3 cellular contexts compared by ENCODE assay signal in the genomic region with DNA sequence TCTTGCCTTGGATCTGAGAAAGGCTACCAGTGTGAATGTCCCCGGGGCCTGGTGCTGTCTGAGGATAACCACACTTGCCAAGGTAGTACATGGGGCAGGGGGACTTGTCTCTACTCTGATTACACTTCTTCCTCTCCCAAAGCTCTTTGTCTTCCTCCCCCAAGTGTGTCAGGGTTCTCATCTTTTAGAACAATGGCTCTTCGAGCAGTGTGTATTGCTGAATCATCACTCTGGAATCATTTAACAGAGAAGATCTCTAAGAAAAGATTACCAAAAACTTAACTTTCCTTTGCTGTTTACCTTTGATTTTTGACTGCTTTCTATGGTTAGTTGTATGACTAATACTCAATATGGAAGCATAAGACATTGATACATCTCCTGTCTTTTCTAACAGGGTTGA.
TF ChIP-seq lines count a peak whose summit lies in the region.

No MANE protein-coding gene starts in this region.

TF ChIP-seq in A549, 52 proteins besides CTCF, POLR2A, EP300 and RAD21:
- no peak for TF ChIP-seq KDM1A (IDR thresholded peaks at IDR 0.05; ENCODE audit: low read depth)
- TF ChIP-seq HDAC2 (IDR thresholded peaks at IDR 0.05): no peak
- TF ChIP-seq TP53 (CRISPR knock-in tag; IDR thresholded peaks at IDR 0.05): no peak
- TF ChIP-seq PHF8 (IDR thresholded peaks at IDR 0.05; ENCODE audit: borderline replicate concordance, low read depth): no peak
- peak; percentile 80 for TF ChIP-seq MAFK (IDR thresholded peaks at IDR 0.05; ENCODE audit: partially characterized antibody)
- TF ChIP-seq, protein P1, sequence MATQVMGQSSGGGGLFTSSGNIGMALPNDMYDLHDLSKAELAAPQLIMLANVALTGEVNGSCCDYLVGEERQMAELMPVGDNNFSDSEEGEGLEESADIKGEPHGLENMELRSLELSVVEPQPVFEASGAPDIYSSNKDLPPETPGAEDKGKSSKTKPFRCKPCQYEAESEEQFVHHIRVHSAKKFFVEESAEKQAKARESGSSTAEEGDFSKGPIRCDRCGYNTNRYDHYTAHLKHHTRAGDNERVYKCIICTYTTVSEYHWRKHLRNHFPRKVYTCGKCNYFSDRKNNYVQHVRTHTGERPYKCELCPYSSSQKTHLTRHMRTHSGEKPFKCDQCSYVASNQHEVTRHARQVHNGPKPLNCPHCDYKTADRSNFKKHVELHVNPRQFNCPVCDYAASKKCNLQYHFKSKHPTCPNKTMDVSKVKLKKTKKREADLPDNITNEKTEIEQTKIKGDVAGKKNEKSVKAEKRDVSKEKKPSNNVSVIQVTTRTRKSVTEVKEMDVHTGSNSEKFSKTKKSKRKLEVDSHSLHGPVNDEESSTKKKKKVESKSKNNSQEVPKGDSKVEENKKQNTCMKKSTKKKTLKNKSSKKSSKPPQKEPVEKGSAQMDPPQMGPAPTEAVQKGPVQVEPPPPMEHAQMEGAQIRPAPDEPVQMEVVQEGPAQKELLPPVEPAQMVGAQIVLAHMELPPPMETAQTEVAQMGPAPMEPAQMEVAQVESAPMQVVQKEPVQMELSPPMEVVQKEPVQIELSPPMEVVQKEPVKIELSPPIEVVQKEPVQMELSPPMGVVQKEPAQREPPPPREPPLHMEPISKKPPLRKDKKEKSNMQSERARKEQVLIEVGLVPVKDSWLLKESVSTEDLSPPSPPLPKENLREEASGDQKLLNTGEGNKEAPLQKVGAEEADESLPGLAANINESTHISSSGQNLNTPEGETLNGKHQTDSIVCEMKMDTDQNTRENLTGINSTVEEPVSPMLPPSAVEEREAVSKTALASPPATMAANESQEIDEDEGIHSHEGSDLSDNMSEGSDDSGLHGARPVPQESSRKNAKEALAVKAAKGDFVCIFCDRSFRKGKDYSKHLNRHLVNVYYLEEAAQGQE (IDR thresholded peaks at IDR 0.05): no peak

TF ChIP-seq in IMR-90, 13 proteins besides CTCF, POLR2A, EP300 and RAD21:
- TF ChIP-seq SMC3 (IDR thresholded peaks at IDR 0.05; ENCODE audit: low read depth, low read length): no peak
- peak; percentile 73 for TF ChIP-seq MAFK (IDR thresholded peaks at IDR 0.05; ENCODE audit: low read depth, low read length)

TF ChIP-seq in K562, 482 proteins besides CTCF, POLR2A, EP300 and RAD21 (continues in another document):
- TF ChIP-seq, protein P2, sequence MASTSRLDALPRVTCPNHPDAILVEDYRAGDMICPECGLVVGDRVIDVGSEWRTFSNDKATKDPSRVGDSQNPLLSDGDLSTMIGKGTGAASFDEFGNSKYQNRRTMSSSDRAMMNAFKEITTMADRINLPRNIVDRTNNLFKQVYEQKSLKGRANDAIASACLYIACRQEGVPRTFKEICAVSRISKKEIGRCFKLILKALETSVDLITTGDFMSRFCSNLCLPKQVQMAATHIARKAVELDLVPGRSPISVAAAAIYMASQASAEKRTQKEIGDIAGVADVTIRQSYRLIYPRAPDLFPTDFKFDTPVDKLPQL (IDR thresholded peaks at IDR 0.05; ENCODE audit: extremely low read depth, insufficient read length): no peak
- TF ChIP-seq, protein P3, sequence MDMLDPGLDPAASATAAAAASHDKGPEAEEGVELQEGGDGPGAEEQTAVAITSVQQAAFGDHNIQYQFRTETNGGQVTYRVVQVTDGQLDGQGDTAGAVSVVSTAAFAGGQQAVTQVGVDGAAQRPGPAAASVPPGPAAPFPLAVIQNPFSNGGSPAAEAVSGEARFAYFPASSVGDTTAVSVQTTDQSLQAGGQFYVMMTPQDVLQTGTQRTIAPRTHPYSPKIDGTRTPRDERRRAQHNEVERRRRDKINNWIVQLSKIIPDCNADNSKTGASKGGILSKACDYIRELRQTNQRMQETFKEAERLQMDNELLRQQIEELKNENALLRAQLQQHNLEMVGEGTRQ (CRISPR knock-in tag; IDR thresholded peaks at IDR 0.05): no peak
- TF ChIP-seq, protein P4, sequence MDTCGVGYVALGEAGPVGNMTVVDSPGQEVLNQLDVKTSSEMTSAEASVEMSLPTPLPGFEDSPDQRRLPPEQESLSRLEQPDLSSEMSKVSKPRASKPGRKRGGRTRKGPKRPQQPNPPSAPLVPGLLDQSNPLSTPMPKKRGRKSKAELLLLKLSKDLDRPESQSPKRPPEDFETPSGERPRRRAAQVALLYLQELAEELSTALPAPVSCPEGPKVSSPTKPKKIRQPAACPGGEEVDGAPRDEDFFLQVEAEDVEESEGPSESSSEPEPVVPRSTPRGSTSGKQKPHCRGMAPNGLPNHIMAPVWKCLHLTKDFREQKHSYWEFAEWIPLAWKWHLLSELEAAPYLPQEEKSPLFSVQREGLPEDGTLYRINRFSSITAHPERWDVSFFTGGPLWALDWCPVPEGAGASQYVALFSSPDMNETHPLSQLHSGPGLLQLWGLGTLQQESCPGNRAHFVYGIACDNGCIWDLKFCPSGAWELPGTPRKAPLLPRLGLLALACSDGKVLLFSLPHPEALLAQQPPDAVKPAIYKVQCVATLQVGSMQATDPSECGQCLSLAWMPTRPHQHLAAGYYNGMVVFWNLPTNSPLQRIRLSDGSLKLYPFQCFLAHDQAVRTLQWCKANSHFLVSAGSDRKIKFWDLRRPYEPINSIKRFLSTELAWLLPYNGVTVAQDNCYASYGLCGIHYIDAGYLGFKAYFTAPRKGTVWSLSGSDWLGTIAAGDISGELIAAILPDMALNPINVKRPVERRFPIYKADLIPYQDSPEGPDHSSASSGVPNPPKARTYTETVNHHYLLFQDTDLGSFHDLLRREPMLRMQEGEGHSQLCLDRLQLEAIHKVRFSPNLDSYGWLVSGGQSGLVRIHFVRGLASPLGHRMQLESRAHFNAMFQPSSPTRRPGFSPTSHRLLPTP (IDR thresholded peaks at IDR 0.05; ENCODE audit: borderline replicate concordance, extremely low read depth, insufficient read length): no peak
- TF ChIP-seq POLR2G (IDR thresholded peaks at IDR 0.05; ENCODE audit: low read depth, low read length) (no peak), ERF (CRISPR knock-in tag; IDR thresholded peaks at IDR 0.05) (no peak), RHOXF2B (CRISPR knock-in tag; conservative IDR thresholded peaks at IDR 0.05) (no peak), MAFF (IDR thresholded peaks at IDR 0.05; ENCODE audit: low read length) (peak; percentile 96), ATF7 (IDR thresholded peaks at IDR 0.05) (no peak), ETV5 (CRISPR knock-in tag; IDR thresholded peaks at IDR 0.05; ENCODE audit: low read depth) (no peak), NR2F6 (CRISPR knock-in tag; IDR thresholded peaks at IDR 0.05) (no peak), NCOA4 (IDR thresholded peaks at IDR 0.05; ENCODE audit: partially characterized antibody) (no peak), HMG20B (CRISPR knock-in tag; IDR thresholded peaks at IDR 0.05) (no peak), TAF1 (IDR thresholded peaks at IDR 0.05; ENCODE audit: control insufficient read depth, extremely low read depth, insufficient read depth, low read length, severe bottlenecking) (no peak), SMARCE1 (IDR thresholded peaks at IDR 0.05) (no peak), FOXK2 (conservative IDR thresholded peaks at IDR 0.05 in 1 of 2, IDR thresholded peaks at IDR 0.05 in 1 of 2; ENCODE audit: low read depth in 2 of 2) (0 out of 4 replicates have a peak, but pooled peaks of 1 of the 2 experiments have one; percentile 16), TCF3 (CRISPR knock-in tag; IDR thresholded peaks at IDR 0.05) (no peak), YY1 (IDR thresholded peaks at IDR 0.05; ENCODE audit: borderline replicate concordance in 1 of 3, control insufficient read depth in 1 of 3, extremely low read depth in 1 of 3, insufficient read depth in 3 of 3, insufficient read length in 1 of 3, insufficient replicate concordance in 2 of 3, low read depth in 1 of 3, low read length in 2 of 3) (peak in 1 of 3 experiments; percentile 13), ZNF217 (CRISPR knock-in tag; IDR thresholded peaks at IDR 0.05) (no peak), ZBED1 (IDR thresholded peaks at IDR 0.05) (no peak), ZNF316 (IDR thresholded peaks at IDR 0.05) (peak; percentile 98), SAFB2 (IDR thresholded peaks at IDR 0.05; ENCODE audit: borderline replicate concordance, low read depth, low read length, severe bottlenecking) (no peak), ZNF507 (tag; conservative IDR thresholded peaks at IDR 0.05) (no peak), TEAD4 (IDR thresholded peaks at IDR 0.05; ENCODE audit: low read length) (no peak), TEAD4 (CRISPR knock-in tag; IDR thresholded peaks at IDR 0.05; ENCODE audit: borderline replicate concordance) (no peak), EHMT2 (IDR thresholded peaks at IDR 0.05) (0 out of 2 replicates have a peak, but pooled peaks have one; percentile 56), IFI16 (CRISPR knock-in tag; IDR thresholded peaks at IDR 0.05) (no peak), ARID1B (IDR thresholded peaks at IDR 0.05) (peak; percentile 24; the same call in 1 of the 2 replicates), JUND (IDR thresholded peaks at IDR 0.05; ENCODE audit: borderline replicate concordance, low read depth, low read length) (no peak), JUND (tag; IDR thresholded peaks at IDR 0.05; ENCODE audit: borderline replicate concordance, low read depth, low read length) (peak; percentile 14; the same call in 1 of the 3 replicates), PTTG1 (tag; IDR thresholded peaks at IDR 0.05; ENCODE audit: low read depth) (no peak), MCM5 (IDR thresholded peaks at IDR 0.05; ENCODE audit: low read depth) (no peak), GABPA (tag; conservative IDR thresholded peaks at IDR 0.05; ENCODE audit: low read depth) (no peak), CREM (IDR thresholded peaks at IDR 0.05; ENCODE audit: low read depth) (no peak), NFE2 (IDR thresholded peaks at IDR 0.05; ENCODE audit: low read depth) (peak; percentile 88), FOSL1 (tag; conservative IDR thresholded peaks at IDR 0.05) (peak; percentile 44; the same call in 1 of the 2 replicates), ZNF408 (CRISPR knock-in tag; IDR thresholded peaks at IDR 0.05; ENCODE audit: low read depth) (no peak), KLF16 (IDR thresholded peaks at IDR 0.05) (no peak), LCOR (CRISPR knock-in tag; IDR thresholded peaks at IDR 0.05) (no peak), POLR2AphosphoS5 (IDR thresholded peaks at IDR 0.05; ENCODE audit: control insufficient read depth, insufficient read depth, low read depth, low read length) (no peak), NCOA2 (IDR thresholded peaks at IDR 0.05; ENCODE audit: partially characterized antibody in 2 of 2) (no peak), RBM39 (optimal IDR thresholded peaks at IDR 0.05; ENCODE audit: low read depth, low read length) (no peak), CBX5 (IDR thresholded peaks at IDR 0.05; ENCODE audit: borderline replicate concordance, low read depth) (no peak), ZNF140 (CRISPR knock-in tag; IDR thresholded peaks at IDR 0.05) (no peak)
- TF ChIP-seq, protein P5, sequence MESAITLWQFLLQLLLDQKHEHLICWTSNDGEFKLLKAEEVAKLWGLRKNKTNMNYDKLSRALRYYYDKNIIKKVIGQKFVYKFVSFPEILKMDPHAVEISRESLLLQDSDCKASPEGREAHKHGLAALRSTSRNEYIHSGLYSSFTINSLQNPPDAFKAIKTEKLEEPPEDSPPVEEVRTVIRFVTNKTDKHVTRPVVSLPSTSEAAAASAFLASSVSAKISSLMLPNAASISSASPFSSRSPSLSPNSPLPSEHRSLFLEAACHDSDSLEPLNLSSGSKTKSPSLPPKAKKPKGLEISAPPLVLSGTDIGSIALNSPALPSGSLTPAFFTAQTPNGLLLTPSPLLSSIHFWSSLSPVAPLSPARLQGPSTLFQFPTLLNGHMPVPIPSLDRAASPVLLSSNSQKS (CRISPR knock-in tag; IDR thresholded peaks at IDR 0.05): no peak
- TF ChIP-seq, protein P6, sequence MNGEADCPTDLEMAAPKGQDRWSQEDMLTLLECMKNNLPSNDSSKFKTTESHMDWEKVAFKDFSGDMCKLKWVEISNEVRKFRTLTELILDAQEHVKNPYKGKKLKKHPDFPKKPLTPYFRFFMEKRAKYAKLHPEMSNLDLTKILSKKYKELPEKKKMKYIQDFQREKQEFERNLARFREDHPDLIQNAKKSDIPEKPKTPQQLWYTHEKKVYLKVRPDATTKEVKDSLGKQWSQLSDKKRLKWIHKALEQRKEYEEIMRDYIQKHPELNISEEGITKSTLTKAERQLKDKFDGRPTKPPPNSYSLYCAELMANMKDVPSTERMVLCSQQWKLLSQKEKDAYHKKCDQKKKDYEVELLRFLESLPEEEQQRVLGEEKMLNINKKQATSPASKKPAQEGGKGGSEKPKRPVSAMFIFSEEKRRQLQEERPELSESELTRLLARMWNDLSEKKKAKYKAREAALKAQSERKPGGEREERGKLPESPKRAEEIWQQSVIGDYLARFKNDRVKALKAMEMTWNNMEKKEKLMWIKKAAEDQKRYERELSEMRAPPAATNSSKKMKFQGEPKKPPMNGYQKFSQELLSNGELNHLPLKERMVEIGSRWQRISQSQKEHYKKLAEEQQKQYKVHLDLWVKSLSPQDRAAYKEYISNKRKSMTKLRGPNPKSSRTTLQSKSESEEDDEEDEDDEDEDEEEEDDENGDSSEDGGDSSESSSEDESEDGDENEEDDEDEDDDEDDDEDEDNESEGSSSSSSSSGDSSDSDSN (IDR thresholded peaks at IDR 0.05; ENCODE audit: borderline replicate concordance in 1 of 2, low read depth in 2 of 2, low read length in 2 of 2): no peak
- TF ChIP-seq, protein P7, sequence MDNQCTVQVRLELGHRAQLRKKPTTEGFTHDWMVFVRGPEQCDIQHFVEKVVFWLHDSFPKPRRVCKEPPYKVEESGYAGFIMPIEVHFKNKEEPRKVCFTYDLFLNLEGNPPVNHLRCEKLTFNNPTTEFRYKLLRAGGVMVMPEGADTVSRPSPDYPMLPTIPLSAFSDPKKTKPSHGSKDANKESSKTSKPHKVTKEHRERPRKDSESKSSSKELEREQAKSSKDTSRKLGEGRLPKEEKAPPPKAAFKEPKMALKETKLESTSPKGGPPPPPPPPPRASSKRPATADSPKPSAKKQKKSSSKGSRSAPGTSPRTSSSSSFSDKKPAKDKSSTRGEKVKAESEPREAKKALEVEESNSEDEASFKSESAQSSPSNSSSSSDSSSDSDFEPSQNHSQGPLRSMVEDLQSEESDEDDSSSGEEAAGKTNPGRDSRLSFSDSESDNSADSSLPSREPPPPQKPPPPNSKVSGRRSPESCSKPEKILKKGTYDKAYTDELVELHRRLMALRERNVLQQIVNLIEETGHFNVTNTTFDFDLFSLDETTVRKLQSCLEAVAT (IDR thresholded peaks at IDR 0.05): no peak
- TF ChIP-seq, protein P8, sequence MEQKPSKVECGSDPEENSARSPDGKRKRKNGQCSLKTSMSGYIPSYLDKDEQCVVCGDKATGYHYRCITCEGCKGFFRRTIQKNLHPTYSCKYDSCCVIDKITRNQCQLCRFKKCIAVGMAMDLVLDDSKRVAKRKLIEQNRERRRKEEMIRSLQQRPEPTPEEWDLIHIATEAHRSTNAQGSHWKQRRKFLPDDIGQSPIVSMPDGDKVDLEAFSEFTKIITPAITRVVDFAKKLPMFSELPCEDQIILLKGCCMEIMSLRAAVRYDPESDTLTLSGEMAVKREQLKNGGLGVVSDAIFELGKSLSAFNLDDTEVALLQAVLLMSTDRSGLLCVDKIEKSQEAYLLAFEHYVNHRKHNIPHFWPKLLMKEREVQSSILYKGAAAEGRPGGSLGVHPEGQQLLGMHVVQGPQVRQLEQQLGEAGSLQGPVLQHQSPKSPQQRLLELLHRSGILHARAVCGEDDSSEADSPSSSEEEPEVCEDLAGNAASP (IDR thresholded peaks at IDR 0.05): no peak
- TF ChIP-seq, protein P9, sequence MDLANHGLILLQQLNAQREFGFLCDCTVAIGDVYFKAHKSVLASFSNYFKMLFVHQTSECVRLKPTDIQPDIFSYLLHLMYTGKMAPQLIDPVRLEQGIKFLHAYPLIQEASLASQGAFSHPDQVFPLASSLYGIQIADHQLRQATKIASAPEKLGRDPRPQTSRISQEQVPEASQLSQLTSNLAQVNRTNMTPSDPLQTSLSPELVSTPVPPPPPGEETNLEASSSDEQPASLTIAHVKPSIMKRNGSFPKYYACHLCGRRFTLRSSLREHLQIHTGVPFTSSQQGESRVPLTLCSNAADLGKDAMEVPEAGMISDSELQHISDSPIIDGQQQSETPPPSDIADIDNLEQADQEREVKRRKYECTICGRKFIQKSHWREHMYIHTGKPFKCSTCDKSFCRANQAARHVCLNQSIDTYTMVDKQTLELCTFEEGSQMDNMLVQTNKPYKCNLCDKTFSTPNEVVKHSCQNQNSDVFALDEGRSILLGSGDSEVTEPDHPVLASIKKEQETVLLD (IDR thresholded peaks at IDR 0.05): no peak
